ENCODE assay signal across 10 cellular contexts in the genomic region with DNA sequence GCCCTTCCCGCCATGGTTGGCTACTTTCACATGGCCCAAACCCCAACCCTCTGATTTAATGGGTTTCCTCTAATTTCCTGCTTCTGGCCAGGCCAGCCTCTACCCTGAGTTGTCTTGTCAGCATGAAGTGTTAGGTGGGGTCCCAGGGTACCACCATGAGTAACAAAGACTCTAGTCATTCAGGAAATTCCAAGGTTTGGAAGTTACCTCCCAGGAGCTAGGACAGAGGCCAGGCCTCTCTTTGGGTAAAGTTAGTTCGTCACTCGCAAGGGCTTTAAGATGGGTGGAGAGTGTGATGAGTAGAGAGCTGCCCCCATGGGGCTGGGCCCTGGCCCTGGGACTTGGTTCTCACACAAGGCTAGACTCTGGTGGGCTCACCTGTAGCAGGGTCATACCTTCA. TPM values are rescaled to one million over a fixed set of nuclear protein-coding genes. Genes with fewer than 3 reads are reported as not detected.
A peak's percentile ranks its signal among the peaks of the same experiment; 100 is the strongest.
DNase-seq lines count a peak whose midpoint lies in the region; ATAC-seq, FAIRE-seq and TF ChIP-seq lines count a peak whose summit lies in the region.
"Had no signal": no experiment of that assay in that cellular context is flagged by ENCODE, and none has a peak within 500 bp of the region (broad histone marks: within the 10 kb centered on the region; RNA-seq: fewer than 3 reads in every experiment).

No MANE protein-coding gene starts in this region.

- no peak for DNase-seq in CD4-positive, CD25-positive, alpha-beta regulatory T cell
- DNase-seq in RCC 7860 (ENCODE audit: low spot score) (peak; percentile 86), dorsolateral prefrontal cortex (no peak), sciatic nerve (ENCODE audit: low spot score) (no peak), NCI-H1105 treated with DMSO at 0.1 percent for 48 hours (lab: John Stamatoyannopoulos, UW) (no peak), NCI-H2171 treated with DMSO at 0.1 percent for 48 hours (lab: John Stamatoyannopoulos, UW) (no peak)
- DNase-seq in stimulated activated naive CD4-positive, alpha-beta T cell (lab: John Stamatoyannopoulos, UW): no peak
- DNase-seq: NCI-H526 had no signal

- peaks cover 50% of the 10 kb centered on the region for H3K36me3 Mint-ChIP-seq in CD4-positive, CD25-positive, alpha-beta regulatory T cell

- ATAC-seq in CD4-positive, CD25-positive, alpha-beta regulatory T cell (ENCODE audit: low read depth in 2 of 2): no peak
- ATAC-seq in sciatic nerve (peak; percentile 3), HG03280 (IDR thresholded peaks at IDR 0.05; ENCODE audit: unreplicated experiment) (no peak)

- peak overlapping the region in 2 of 3 donors; percentile 59 to 77 for H3K27ac Mint-ChIP-seq in CD4-positive, CD25-positive, alpha-beta regulatory T cell
- H3K27ac Mint-ChIP-seq: neural progenitor cell had no signal

- H3K27me3 Mint-ChIP-seq in CD4-positive, CD25-positive, alpha-beta regulatory T cell: no peaks in the 10 kb centered on the region

- peak overlapping the region; percentile 25 for H3K27ac ChIP-seq in CD4-positive, CD25-positive, alpha-beta regulatory T cell (ENCODE audit: insufficient read depth, low read length, poor library complexity, severe bottlenecking)
- H3K27ac ChIP-seq in dorsolateral prefrontal cortex: peak overlapping the region in 54 of 59 donors; percentile 2 to 85 (median 66)
- H3K27ac ChIP-seq: neural progenitor cell had no signal

- H3K9me3 Mint-ChIP-seq in CD4-positive, CD25-positive, alpha-beta regulatory T cell: peaks cover 0 to 2% (median 0%) of the 10 kb centered on the region in 7 donors
- H3K9me3 Mint-ChIP-seq: neural progenitor cell had no signal

- peaks cover 61% of the 10 kb centered on the region for H3K36me3 ChIP-seq in CD4-positive, CD25-positive, alpha-beta regulatory T cell (ENCODE audit: control insufficient read depth, insufficient read depth, low read length)
- H3K36me3 ChIP-seq: neural progenitor cell had no signal

- FAIRE-seq in RCC 7860 (lab: Jason Lieb, UNC): no peak

- TF ChIP-seq CTCF in dorsolateral prefrontal cortex (IDR thresholded peaks at IDR 0.05 in 54 of 56, conservative IDR thresholded peaks at IDR 0.05 in 2 of 56; ENCODE audit: low read depth in 1 of 56, partially characterized antibody in 56 of 56): no peak

- H3K9me3 ChIP-seq in CD4-positive, CD25-positive, alpha-beta regulatory T cell (ENCODE audit: control insufficient read depth in 2 of 2, low read length in 2 of 2): no peaks in the 10 kb centered on the region

- peak overlapping the region in 1 of 4 donors; percentile 18 for H3K4me3 Mint-ChIP-seq in CD4-positive, CD25-positive, alpha-beta regulatory T cell
- H3K4me3 Mint-ChIP-seq: neural progenitor cell had no signal

- H3K4me1 Mint-ChIP-seq in CD4-positive, CD25-positive, alpha-beta regulatory T cell: peaks cover 6 to 43% (median 26%) of the 10 kb centered on the region in 4 donors
- H3K4me1 Mint-ChIP-seq: neural progenitor cell had no signal

- H3K4me3 ChIP-seq in CD4-positive, CD25-positive, alpha-beta regulatory T cell (ENCODE audit: low read depth, low read length): no peak overlapping the region
- H3K4me3 ChIP-seq in dorsolateral prefrontal cortex: peak overlapping the region in 1 of 59 donors; percentile 4
- H3K4me3 ChIP-seq: neural progenitor cell had no signal

- H3K4me1 ChIP-seq in CD4-positive, CD25-positive, alpha-beta regulatory T cell (ENCODE audit: control insufficient read depth, insufficient read depth, low read length, poor library complexity, severe bottlenecking): peaks cover 34% of the 10 kb centered on the region
- H3K4me1 ChIP-seq: neural progenitor cell had no signal

- intact Hi-C loops in dorsolateral prefrontal cortex (cut with DNase I): no loop called here
- intact Hi-C loops in sciatic nerve (cut with DNase I): no loop called here

- no peaks in the 10 kb centered on the region for H3K27me3 ChIP-seq in CD4-positive, CD25-positive, alpha-beta regulatory T cell (ENCODE audit: control insufficient read depth, insufficient read depth, low read length)
- H3K27me3 ChIP-seq in dorsolateral prefrontal cortex: no peaks in the 10 kb centered on the region
- H3K27me3 ChIP-seq: neural progenitor cell had no signal

RNA-seq across cellular contexts. Expression of a gene that starts 54.6 kb away (rescaled TPM):
- 9.4 TPM for total RNA-seq in CD4-positive, CD25-positive, alpha-beta regulatory T cell
- 10 to 100 TPM in 3 of 4 donors, 1 to 10 TPM in 1; 8.9 to 19.3 (median 16.0) TPM for polyA plus RNA-seq in CD4-positive, CD25-positive, alpha-beta regulatory T cell
- total RNA-seq in dorsolateral prefrontal cortex: 10 to 100 TPM in 57 of 120 experiments, 1 to 10 TPM in 63; 5.7 to 19.4 (median 9.9) TPM
- total RNA-seq in sciatic nerve: 7.6 TPM
